In the genomic region with DNA sequence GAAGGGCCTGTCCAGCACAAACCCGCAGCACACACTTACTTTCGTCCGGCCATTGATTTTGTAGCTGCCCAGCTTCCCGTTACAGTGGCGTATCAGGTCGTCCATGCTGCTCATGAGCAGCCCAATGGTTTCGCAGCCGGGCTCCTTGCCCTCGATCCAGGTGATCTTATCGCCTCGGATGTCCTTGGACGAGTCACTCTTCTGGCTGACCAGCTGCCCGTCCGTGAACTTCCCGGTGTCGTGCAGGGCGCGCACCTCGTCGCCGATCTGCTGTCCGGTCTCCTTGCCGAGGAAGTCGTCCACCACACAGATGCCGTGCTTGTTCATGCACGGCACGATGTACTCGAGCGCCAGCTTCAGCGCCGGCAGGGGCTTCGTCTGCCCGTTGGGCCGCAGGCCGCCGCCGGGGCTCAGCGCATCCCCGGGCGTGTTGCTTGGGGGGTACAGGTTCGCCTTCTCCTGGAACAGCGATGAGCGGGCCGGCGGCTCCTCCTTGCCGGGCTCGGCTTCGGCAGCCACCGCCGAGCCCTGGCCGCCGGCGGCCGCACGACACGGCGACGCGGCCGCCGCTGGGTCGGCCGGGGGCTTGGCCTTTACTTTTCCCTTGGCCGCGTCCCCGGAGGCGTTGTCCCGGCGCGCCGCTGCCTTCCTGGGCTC, we compare ENCODE assay signal across 8 cellular contexts. TPM values are rescaled to one million over a fixed set of nuclear protein-coding genes. Genes with fewer than 3 reads are reported as not detected.
DNase-seq lines count a peak whose midpoint lies in the region; TF ChIP-seq lines count a peak whose summit lies in the region.

No MANE protein-coding gene starts in this region.

- peak overlapping the region; percentile 95 for H3K27ac Mint-ChIP-seq in endothelial cell (ENCODE audit: unreplicated experiment)
- H3K27ac Mint-ChIP-seq in stimulated activated naive CD8-positive, alpha-beta T cell treated with anti-CD3 and anti-CD28 coated beads, Interleukin-15, Interleukin-2, amounts not matched to agents 100 ng/mL and 50 ng/mL, for 24 hours = peak overlapping the region; percentile 89

- H3K4me3 Mint-ChIP-seq in endothelial cell (ENCODE audit: unreplicated experiment) = peak overlapping the region; percentile 97
- H3K4me3 Mint-ChIP-seq in stimulated activated naive CD8-positive, alpha-beta T cell treated with anti-CD3 and anti-CD28 coated beads, Interleukin-15, Interleukin-2, amounts not matched to agents 100 ng/mL and 50 ng/mL, for 24 hours = peak overlapping the region; percentile 92

- H3K4me3 ChIP-seq in GM12875 (ENCODE audit: low read depth, low read length) (peak overlapping the region; percentile 61), mononuclear cell (ENCODE audit: low read length) (peak overlapping the region; percentile 64)

- H3K9me3 Mint-ChIP-seq in endothelial cell (ENCODE audit: unreplicated experiment) = no peaks in the 10 kb centered on the region
- no peaks in the 10 kb centered on the region for H3K9me3 Mint-ChIP-seq in stimulated activated naive CD8-positive, alpha-beta T cell treated with anti-CD3 and anti-CD28 coated beads, Interleukin-15, Interleukin-2, amounts not matched to agents 100 ng/mL and 50 ng/mL, for 24 hours

- H3K4me1 ChIP-seq in mononuclear cell (ENCODE audit: insufficient read depth, low read length) = peaks cover 41% of the 10 kb centered on the region

- peaks cover 41% of the 10 kb centered on the region for H3K4me1 Mint-ChIP-seq in endothelial cell (ENCODE audit: unreplicated experiment)
- H3K4me1 Mint-ChIP-seq in stimulated activated naive CD8-positive, alpha-beta T cell treated with anti-CD3 and anti-CD28 coated beads, Interleukin-15, Interleukin-2, amounts not matched to agents 100 ng/mL and 50 ng/mL, for 24 hours (ENCODE audit: low read depth) = peaks cover 47% of the 10 kb centered on the region

- H3K27me3 ChIP-seq in mononuclear cell (ENCODE audit: insufficient read depth, low read length) = peaks cover 23% of the 10 kb centered on the region

- peaks cover 10% of the 10 kb centered on the region for H3K36me3 Mint-ChIP-seq in endothelial cell (ENCODE audit: low read depth, unreplicated experiment)
- peaks cover 17% of the 10 kb centered on the region for H3K36me3 Mint-ChIP-seq in stimulated activated naive CD8-positive, alpha-beta T cell treated with anti-CD3 and anti-CD28 coated beads, Interleukin-15, Interleukin-2, amounts not matched to agents 100 ng/mL and 50 ng/mL, for 24 hours (ENCODE audit: low read depth)

- DNase-seq in HEK293T (ENCODE audit: extremely low spot score) (peak; percentile 37), NCI-H146 (lab: John Stamatoyannopoulos, UW) (peak; percentile 68), endothelial cell (ENCODE audit: low spot score) (peak; percentile 49), NCI-H128 (lab: John Stamatoyannopoulos, UW; ENCODE audit: unreplicated experiment) (no peak)
- DNase-seq in activated CD8-positive, alpha-beta memory T cell treated with anti-CD3 and anti-CD28 coated beads for 24 hours = peak; percentile 81

- CTCF ChIA-PET in HEK293T (lab: Yijun Ruan, JAX) = interaction anchor here (0.6 to 1.5 kb wide), 5 partner anchors 9 to 108 kb away, joined by 3 to 4 read pairs (median 4); no protein-coding TSS in a partner anchor

- peaks cover 15% of the 10 kb centered on the region for H3K27me3 Mint-ChIP-seq in endothelial cell (ENCODE audit: unreplicated experiment)
- H3K27me3 Mint-ChIP-seq in stimulated activated naive CD8-positive, alpha-beta T cell treated with anti-CD3 and anti-CD28 coated beads, Interleukin-15, Interleukin-2, amounts not matched to agents 100 ng/mL and 50 ng/mL, for 24 hours = peaks cover 7% of the 10 kb centered on the region

- POLR2A ChIA-PET in HEK293T (lab: Yijun Ruan, JAX) = interaction anchor here (0.7 to 3.7 kb wide), 15 partner anchors 9 to 179 kb away, joined by 3 to 12 read pairs (median 5); partner anchors contain the start of genes EXOC8, SPRTN and TSNAX

- TF ChIP-seq CTCF in GM12875 (IDR thresholded peaks at IDR 0.05; ENCODE audit: borderline replicate concordance, insufficient read depth, low read depth, low read length) = no peak
- TF ChIP-seq CTCF in endothelial cell (IDR thresholded peaks at IDR 0.05; ENCODE audit: unreplicated experiment) = no peak

- no peaks in the 10 kb centered on the region for H3K9me3 ChIP-seq in mononuclear cell (ENCODE audit: low read depth, low read length)

TF ChIP-seq in HEK293T, 16 proteins besides CTCF, POLR2A, EP300 and RAD21:
- TF ChIP-seq ZNF384 (IDR thresholded peaks at IDR 0.05) (no peak), LEF1 (IDR thresholded peaks at IDR 0.05; ENCODE audit: borderline replicate concordance) (0 out of 2 replicates have a peak, but pooled peaks have one; percentile 45), L3MBTL2 (conservative IDR thresholded peaks at IDR 0.05) (peak; percentile 60; the same call in 1 of the 2 replicates), ARNT (IDR thresholded peaks at IDR 0.05) (0 out of 2 replicates have a peak, but pooled peaks have one; percentile 8)

RNA-seq across cellular contexts. Expression of gene EGLN1, which starts 1.0 kb away (rescaled TPM):
- total RNA-seq in endothelial cell (ENCODE audit: unreplicated experiment) (30.8 TPM), mononuclear cell (19.0 TPM)
